ENCODE assay signal across 8 cellular contexts in genomic region chr3:61562042-61562809, GRCh38. TPM values are rescaled to one million over a fixed set of nuclear protein-coding genes. Genes with fewer than 3 reads are reported as not detected.
A peak's percentile ranks its signal among the peaks of the same experiment; 100 is the strongest.
DNase-seq lines count a peak whose midpoint lies in the region; ATAC-seq and TF ChIP-seq lines count a peak whose summit lies in the region.

No MANE protein-coding gene starts in this region.

- H3F3A ChIP-seq in Loucy (ENCODE audit: low read depth) = no peaks in the 10 kb centered on the region

- peaks cover 25% of the 10 kb centered on the region for H3K4me1 Mint-ChIP-seq in mesothelial cell of epicardium
- peaks cover 3% of the 10 kb centered on the region for H3K4me1 Mint-ChIP-seq in activated CD4-positive, alpha-beta memory T cell treated with anti-CD3 and anti-CD28 coated beads for 36 hours (ENCODE audit: low read depth)

- peaks cover 5% of the 10 kb centered on the region for H3K9me3 Mint-ChIP-seq in mesothelial cell of epicardium
- no peaks in the 10 kb centered on the region for H3K9me3 Mint-ChIP-seq in activated CD4-positive, alpha-beta memory T cell treated with anti-CD3 and anti-CD28 coated beads for 36 hours

- peak; percentile 17 for DNase-seq in EL
- no peak for DNase-seq in coronary artery (ENCODE audit: low spot score)
- DNase-seq in mesothelial cell of epicardium (ENCODE audit: low spot score in 2 of 2, unreplicated experiment in 2 of 2) = peak in 1 of 2 experiments; percentile 53
- DNase-seq in GM19240 (ENCODE audit: insufficient read length, low spot score) = no peak
- no peak for DNase-seq in activated CD4-positive, alpha-beta memory T cell treated with anti-CD3 and anti-CD28 coated beads for 36 hours

- H3K9me2 ChIP-seq in Loucy (replicated peaks; ENCODE audit: low read depth, low read length) = no peaks in the 10 kb centered on the region

- intact Hi-C loops in activated CD4-positive, alpha-beta memory T cell treated with anti-CD3 and anti-CD28 coated beads for 36 hours (cut with micrococcal nuclease) = no loop called here

- no peaks in the 10 kb centered on the region for H3K27me3 ChIP-seq in Loucy (ENCODE audit: insufficient read depth, low read length, poor library complexity, severe bottlenecking)

- H3K79me2 ChIP-seq in Loucy (ENCODE audit: insufficient read depth, low read length) = peaks cover 14% of the 10 kb centered on the region

- H3K4me2 ChIP-seq in Loucy (ENCODE audit: low read depth, low read length, poor library complexity, severe bottlenecking) = peak overlapping the region; percentile 87

- CTCF ChIA-PET in activated CD4-positive, alpha-beta memory T cell treated with anti-CD3 and anti-CD28 coated beads for 36 hours (lab: Charles Lee) = no interaction called here

- peaks cover 22% of the 10 kb centered on the region for H3K27me3 Mint-ChIP-seq in mesothelial cell of epicardium (ENCODE audit: low read depth)
- peaks cover 55% of the 10 kb centered on the region for H3K27me3 Mint-ChIP-seq in activated CD4-positive, alpha-beta memory T cell treated with anti-CD3 and anti-CD28 coated beads for 36 hours

- POLR2A ChIA-PET in activated CD4-positive, alpha-beta memory T cell treated with anti-CD3 and anti-CD28 coated beads for 36 hours (lab: Charles Lee) = no interaction called here

- H3K4me1 ChIP-seq in Loucy (ENCODE audit: insufficient read depth, low read length, poor library complexity, severe bottlenecking) = peaks cover 28% of the 10 kb centered on the region

- peak overlapping the region; percentile 92 to 94 for H3K27ac ChIP-seq in coronary artery

- peak overlapping the region; percentile 89 for H3K9ac ChIP-seq in Loucy (ENCODE audit: low read depth, low read length, poor library complexity, severe bottlenecking)

- H3K27ac Mint-ChIP-seq in mesothelial cell of epicardium = peak overlapping the region; percentile 84
- no peak overlapping the region for H3K27ac Mint-ChIP-seq in activated CD4-positive, alpha-beta memory T cell treated with anti-CD3 and anti-CD28 coated beads for 36 hours

- H3K36me3 Mint-ChIP-seq in mesothelial cell of epicardium = no peaks in the 10 kb centered on the region
- H3K36me3 Mint-ChIP-seq in activated CD4-positive, alpha-beta memory T cell treated with anti-CD3 and anti-CD28 coated beads for 36 hours = no peaks in the 10 kb centered on the region

- no peak for ATAC-seq in activated CD4-positive, CD25-positive, alpha-beta regulatory T cell treated with anti-CD3 and anti-CD28 coated beads, Interleukin-2, amount 50 U/mL, for 24 hours
- ATAC-seq in HG02571 (IDR thresholded peaks at IDR 0.05; ENCODE audit: unreplicated experiment) = no peak

- peak overlapping the region; percentile 71; the same call in 1 of the 2 replicates for H2AFZ ChIP-seq in Loucy (ENCODE audit: low read length)

- TF ChIP-seq CTCF in Loucy (conservative IDR thresholded peaks at IDR 0.05; ENCODE audit: low read length) = no peak
- TF ChIP-seq CTCF in coronary artery (IDR thresholded peaks at IDR 0.05) = no peak
- no peak for TF ChIP-seq CTCF in mesothelial cell of epicardium (IDR thresholded peaks at IDR 0.05; ENCODE audit: unreplicated experiment)

- peaks cover 3% of the 10 kb centered on the region for H4K20me1 ChIP-seq in Loucy (ENCODE audit: insufficient read depth, low read length, poor library complexity, severe bottlenecking)

- no peaks in the 10 kb centered on the region for H3K9me3 ChIP-seq in Loucy (ENCODE audit: insufficient read depth, low read depth, low read length)

- no peaks in the 10 kb centered on the region for H3K36me3 ChIP-seq in Loucy (ENCODE audit: insufficient read depth, low read length)

- peak overlapping the region; percentile 87 for H3K4me3 Mint-ChIP-seq in mesothelial cell of epicardium
- H3K4me3 Mint-ChIP-seq in activated CD4-positive, alpha-beta memory T cell treated with anti-CD3 and anti-CD28 coated beads for 36 hours = no peak overlapping the region

- peak overlapping the region; percentile 95 for H3K4me3 ChIP-seq in Loucy (ENCODE audit: low read length, poor library complexity, severe bottlenecking)
- peak overlapping the region; percentile 91 for H3K4me3 ChIP-seq in coronary artery

RNA-seq across cellular contexts. Expression of gene PTPRG, which starts 0.9 kb away (rescaled TPM):
- total RNA-seq in mesothelial cell of epicardium = 33.2 to 40.4 TPM (median 36.3 TPM) in 3 replicates
- total RNA-seq in activated CD4-positive, alpha-beta memory T cell treated with anti-CD3 and anti-CD28 coated beads for 36 hours = under 1 TPM in 1 of 2 experiments, not detected in 1; 0.10 TPM

Comparison
In these comparisons a context has a peak if more than half of its experiments do, and no peak if none do; other contexts are left out.
1. RNA of gene PTPRG, which starts 0.9 kb away (total RNA-seq): 33.2 to 40.4 TPM in mesothelial cell of epicardium; 0.10 TPM in activated CD4-positive, alpha-beta memory T cell treated with anti-CD3 and anti-CD28 coated beads for 36 hours; every median in the first group is over 10 times any median in the second.